8 cellular contexts compared by ENCODE assay signal in genomic region chr12:3200779-3201738, GRCh38.
A peak's percentile ranks its signal among the peaks of the same experiment; 100 is the strongest.
DNase-seq lines count a peak whose midpoint lies in the region; ATAC-seq and TF ChIP-seq lines count a peak whose summit lies in the region.

No MANE protein-coding gene starts in this region.

- no peak for TF ChIP-seq RAD21 in Ishikawa (IDR thresholded peaks at IDR 0.05; ENCODE audit: low read depth)

- H3K9me3 ChIP-seq in ovary: no peaks in the 10 kb centered on the region

- WGBS in ovary, 3 donors: 11 to 18% (median 16%) methylated on average over 40 to 50 of the region's 50 CpGs

- H3K4me3 ChIP-seq in fibroblast of mammary gland (ENCODE audit: control insufficient read depth, low read depth, low read length) (peak overlapping the region; percentile 16), ovary (peak overlapping the region; percentile 36)

- DNase-seq in AG20443 (ENCODE audit: low spot score) (peak; percentile 32), fibroblast of mammary gland (ENCODE audit: low read depth) (peak; percentile 12), ovary (peak in 3 of 5 donors; percentile 38 to 51 (median 41))
- no peak for DNase-seq in stimulated activated CD4-positive, alpha-beta T cell treated with anti-CD3 and anti-CD28 coated beads, Interleukin-4, amount 100 ng/mL, for 1 hour

- H3K27me3 ChIP-seq in ovary: no peaks in the 10 kb centered on the region

- TF ChIP-seq EP300 in Ishikawa (IDR thresholded peaks at IDR 0.05; ENCODE audit: borderline replicate concordance) (no peak), ovary (IDR thresholded peaks at IDR 0.05) (no peak)

- ATAC-seq in HG02981 (IDR thresholded peaks at IDR 0.05; ENCODE audit: unreplicated experiment): no peak
- no peak for ATAC-seq in HG03039 (IDR thresholded peaks at IDR 0.05; ENCODE audit: unreplicated experiment)
- ATAC-seq in GM21423 (IDR thresholded peaks at IDR 0.05; ENCODE audit: unreplicated experiment): no peak

- H3K27ac ChIP-seq in ovary: peak overlapping the region in 1 of 2 donors; percentile 1

- intact Hi-C loops in ovary (cut with DNase I): loop anchor here (5.0 to 10.0 kb wide), 6 partner anchors 64 to 126 kb away; partner anchors contain the start of gene TSPAN9 (in 3 of the 4)

- TF ChIP-seq POLR2A in ovary (IDR thresholded peaks at IDR 0.05): no peak

- TF ChIP-seq CTCF in fibroblast of mammary gland (conservative IDR thresholded peaks at IDR 0.05; ENCODE audit: control insufficient read depth, insufficient read depth, low read depth, low read length) (no peak), ovary (IDR thresholded peaks at IDR 0.05) (no peak)

- H3K36me3 ChIP-seq in ovary: no peaks in the 10 kb centered on the region

- H3K4me1 ChIP-seq in ovary (ENCODE audit: insufficient read depth): peaks cover 6% of the 10 kb centered on the region

TF ChIP-seq in Ishikawa, 13 proteins besides CTCF, POLR2A, EP300 and RAD21:
- 0 out of 2 replicates have a peak, but pooled peaks have one; percentile 12 for TF ChIP-seq ZBTB7A (IDR thresholded peaks at IDR 0.05; ENCODE audit: low read depth)
- TF ChIP-seq CREB1 (IDR thresholded peaks at IDR 0.05; ENCODE audit: low read depth): no peak
- TF ChIP-seq, protein P1, sequence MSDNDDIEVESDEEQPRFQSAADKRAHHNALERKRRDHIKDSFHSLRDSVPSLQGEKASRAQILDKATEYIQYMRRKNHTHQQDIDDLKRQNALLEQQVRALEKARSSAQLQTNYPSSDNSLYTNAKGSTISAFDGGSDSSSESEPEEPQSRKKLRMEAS (IDR thresholded peaks at IDR 0.05): no peak
TF ChIP-seq in Ishikawa: peak in this region for 1.
